Comparison of ENCODE assay signal across 8 cellular contexts in genomic region chr21:32226444-32226843, GRCh38.
"Had no signal": no experiment of that assay in that cellular context is flagged by ENCODE, and none has a peak within 500 bp of the region (broad histone marks: within the 10 kb centered on the region; RNA-seq: fewer than 3 reads in every experiment).

No MANE protein-coding gene starts in this region.

- H3K9ac ChIP-seq: KMS-11 had no signal

- H3K4me2 ChIP-seq: GM23338, KMS-11 had no signal

- H3K4me3 ChIP-seq: GM23338 had no signal

- DNase-seq: H9, HCEC 1CT, KBM-7 had no signal

- FAIRE-seq: H1, H54, HTR-8/SVneo had no signal

- H3K4me1 Mint-ChIP-seq: H9 had no signal

- H3K27ac ChIP-seq: KMS-11 had no signal

- ATAC-seq: GM23338 had no signal

- H2AFZ ChIP-seq: GM23338 had no signal

- H3K4me3 Mint-ChIP-seq: GM23338, H9 had no signal

- H3K27ac Mint-ChIP-seq: GM23338, H9 had no signal
